1 cellular context compared by ENCODE assay signal in genomic region chr14:91606851-91607250, GRCh38.
TF ChIP-seq lines count a peak whose summit lies in the region.

No MANE protein-coding gene starts in this region.

TF ChIP-seq in K562, 482 proteins besides CTCF, POLR2A, EP300 and RAD21 (continued from another document):
- TF ChIP-seq DLX4 (CRISPR knock-in tag; IDR thresholded peaks at IDR 0.05) = no peak
